18 cellular contexts compared by ENCODE assay signal in the genomic region with DNA sequence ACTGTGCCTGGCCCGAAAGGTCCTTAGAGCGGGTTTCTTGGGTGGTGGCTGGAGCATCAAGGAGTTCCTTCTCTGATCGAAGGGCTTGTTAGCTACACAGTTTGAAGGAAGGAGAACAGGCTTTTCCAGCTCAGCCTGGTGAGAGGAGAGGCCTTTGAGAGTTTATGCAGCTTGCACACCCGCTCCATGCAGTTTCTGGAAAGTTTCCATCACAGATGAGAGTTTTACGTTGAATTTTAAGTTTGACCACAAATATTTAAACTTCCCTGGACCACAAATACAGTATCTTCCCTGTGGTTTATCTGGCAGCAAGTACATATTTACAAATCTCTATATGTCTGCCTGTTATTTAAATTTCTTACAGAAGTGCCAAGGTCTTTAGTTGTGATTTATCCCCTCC. TPM values are rescaled to one million over a fixed set of nuclear protein-coding genes. Genes with fewer than 3 reads are reported as not detected.
DNase-seq lines count a peak whose midpoint lies in the region; ATAC-seq and TF ChIP-seq lines count a peak whose summit lies in the region.
"Had no signal": no experiment of that assay in that cellular context is flagged by ENCODE, and none has a peak within 500 bp of the region (broad histone marks: within the 10 kb centered on the region; RNA-seq: fewer than 3 reads in every experiment).

No MANE protein-coding gene starts in this region.

- H3K9me3 Mint-ChIP-seq in HFFc6, result no peaks in the 10 kb centered on the region
- H3K9me3 Mint-ChIP-seq: dendritic cell treated with granulocyte-macrophage colony-stimulating factor and Interleukin-4, amounts not matched to agents 40 ng/mL and 50 ng/mL, for 4 days; naive thymus-derived CD8-positive, alpha-beta T cell had no signal

- 0 out of 2 replicates have a peak, but pooled peaks cover 8% of the 10 kb centered on the region for H3K36me3 Mint-ChIP-seq in HFFc6 (ENCODE audit: low read depth)

- in situ Hi-C loops in astrocyte of the cerebellum (cut with HindIII; ENCODE audit: low sequenced_read_pairs), result no loop called here

- H3K27ac Mint-ChIP-seq in HFFc6, result no peak overlapping the region; the same call in 1 of the 2 replicates
- H3K27ac Mint-ChIP-seq: dendritic cell treated with granulocyte-macrophage colony-stimulating factor and Interleukin-4, amounts not matched to agents 40 ng/mL and 50 ng/mL, for 4 days; naive thymus-derived CD8-positive, alpha-beta T cell had no signal

- peaks cover 3% of the 10 kb centered on the region; the same call in 1 of the 2 replicates for H3K27me3 Mint-ChIP-seq in HFFc6 (ENCODE audit: insufficient read depth)
- H3K27me3 Mint-ChIP-seq: dendritic cell treated with granulocyte-macrophage colony-stimulating factor and Interleukin-4, amounts not matched to agents 40 ng/mL and 50 ng/mL, for 4 days; naive thymus-derived CD8-positive, alpha-beta T cell had no signal

- H3K4me3 ChIP-seq in astrocyte of the cerebellum (ENCODE audit: low read depth, low read length), result no peak overlapping the region
- H3K4me3 ChIP-seq: adrenal gland, esophagus muscularis mucosa, right atrium auricular region had no signal

- H3K4me3 Mint-ChIP-seq in HFFc6, result no peak overlapping the region
- H3K4me3 Mint-ChIP-seq: dendritic cell treated with granulocyte-macrophage colony-stimulating factor and Interleukin-4, amounts not matched to agents 40 ng/mL and 50 ng/mL, for 4 days; naive thymus-derived CD8-positive, alpha-beta T cell had no signal

- peaks cover 40% of the 10 kb centered on the region for H3K4me1 Mint-ChIP-seq in HFFc6 (ENCODE audit: low read depth)

- ATAC-seq in GM21447 (IDR thresholded peaks at IDR 0.05; ENCODE audit: unreplicated experiment), result no peak
- ATAC-seq: naive thymus-derived CD8-positive, alpha-beta T cell had no signal

- DNase-seq in HFFc6, result peak; percentile 70
- peak; percentile 97 for DNase-seq in astrocyte of the cerebellum (ENCODE audit: low read depth)
- DNase-seq in glomerular visceral epithelial cell (ENCODE audit: extremely low spot score), result peak; percentile 48
- DNase-seq in smooth muscle cell of the brain vasculature (ENCODE audit: low read depth, low spot score), result peak; percentile 66
- DNase-seq in NCI-H128 (lab: John Stamatoyannopoulos, UW; ENCODE audit: unreplicated experiment), result no peak
- no peak for DNase-seq in DMS 273 treated with DMSO at 0.1 percent for 48 hours (lab: John Stamatoyannopoulos, UW)
- DNase-seq: activated CD4-positive, alpha-beta T cell treated with anti-CD3 and anti-CD28 coated beads, Interleukin-2, amount 50 U/mL, for 4 hours; adrenal gland; C1 segment of cervical spinal cord; DMS79; naive thymus-derived CD8-positive, alpha-beta T cell; NCI-H187 treated with DMSO at 0.1 percent for 48 hours; NCI-H510A; stimulated activated CD4-positive, alpha-beta T cell treated with anti-CD3 and anti-CD28 coated beads, Interleukin-2, amount 100 ng/mL, for 24 hours had no signal

- TF ChIP-seq CTCF in HFFc6 (IDR thresholded peaks at IDR 0.05), result no peak
- no peak for TF ChIP-seq CTCF in astrocyte of the cerebellum (IDR thresholded peaks at IDR 0.05; ENCODE audit: low read depth, low read length, missing control alignments)

RNA-seq across cellular contexts. Expression of a gene that starts 56.8 kb away (rescaled TPM):
- total RNA-seq in HFFc6 (2021; fragmentation: NEBNext Ultra II Directional; extraction: Animal tissue kit (Norgen Biotek cat#: 25700)), result 10 to 100 TPM; 42.7 to 51.9 (median 48.0) TPM

Comparison
In these comparisons a context has a peak if more than half of its experiments do, and no peak if none do; other contexts are left out.
1. DNase-seq: peak in HFFc6 (single experiment), astrocyte of the cerebellum (single experiment), glomerular visceral epithelial cell (single experiment) and smooth muscle cell of the brain vasculature (single experiment); none in NCI-H128 (single experiment) and DMS 273 treated with DMSO at 0.1 percent for 48 hours (single experiment).